Comparison of ENCODE assay signal across 8 cellular contexts in genomic region chr17:64968643-64969042, GRCh38. TPM values are rescaled to one million over a fixed set of nuclear protein-coding genes. Genes with fewer than 3 reads are reported as not detected.
A peak's percentile ranks its signal among the peaks of the same experiment; 100 is the strongest.
DNase-seq lines count a peak whose midpoint lies in the region; ATAC-seq and TF ChIP-seq lines count a peak whose summit lies in the region.
"Not testable (repeated sequence)": the region's sequence is repeated elsewhere in the genome, so short reads cannot be mapped to it uniquely, and the experiment has no call there.

No MANE protein-coding gene starts in this region.

- H4K20me1 ChIP-seq in SU-DHL-6 (ENCODE audit: low read depth, low read length) = not testable (repeated sequence)

- DNase-seq in CD4-positive, CD25-positive, alpha-beta regulatory T cell; natural killer cell: not testable (repeated sequence)
- DNase-seq in activated CD4-positive, alpha-beta memory T cell treated with anti-CD3 and anti-CD28 coated beads for 36 hours = peak; percentile 46
- peak; percentile 32 for DNase-seq in activated naive CD4-positive, alpha-beta T cell treated with Interleukin-2 at 50 U/mL for 16 hours
- DNase-seq in central memory CD4-positive, alpha-beta T cell = peak; percentile 36

- peak overlapping the region; percentile 67 for H3K9ac ChIP-seq in SU-DHL-6 (ENCODE audit: low read length)
- H3K9ac ChIP-seq in subcutaneous abdominal adipose tissue (ENCODE audit: low read length in 5 of 5) = not testable (repeated sequence)

- H3K4me3 Mint-ChIP-seq in CD4-positive, CD25-positive, alpha-beta regulatory T cell = peak overlapping the region; percentile 64 to 78 (median 72)
- H3K4me3 Mint-ChIP-seq in activated CD4-positive, alpha-beta memory T cell treated with anti-CD3 and anti-CD28 coated beads for 36 hours = not testable (repeated sequence)
- peak overlapping the region; percentile 90 for H3K4me3 Mint-ChIP-seq in natural killer cell

- H3K4me1 Mint-ChIP-seq in CD4-positive, CD25-positive, alpha-beta regulatory T cell = peaks cover 11 to 77% (median 56%) of the 10 kb centered on the region in 4 donors
- H3K4me1 Mint-ChIP-seq in activated CD4-positive, alpha-beta memory T cell treated with anti-CD3 and anti-CD28 coated beads for 36 hours (ENCODE audit: low read depth) = peaks cover 68% of the 10 kb centered on the region
- peaks cover 48 to 53% of the 10 kb centered on the region in 2 donors for H3K4me1 Mint-ChIP-seq in natural killer cell

- not testable (repeated sequence) for H3K9me2 ChIP-seq in SU-DHL-6 (replicated peaks; ENCODE audit: insufficient read depth, low read length)

- H3K9me3 Mint-ChIP-seq in CD4-positive, CD25-positive, alpha-beta regulatory T cell; activated CD4-positive, alpha-beta memory T cell treated with anti-CD3 and anti-CD28 coated beads for 36 hours; natural killer cell: not testable (repeated sequence)

- H3K9me3 ChIP-seq in CD4-positive, CD25-positive, alpha-beta regulatory T cell (ENCODE audit: control insufficient read depth in 2 of 2, low read length in 2 of 2); SU-DHL-6 (ENCODE audit: insufficient read depth, low read length); subcutaneous abdominal adipose tissue (ENCODE audit: control insufficient read depth in 5 of 5, low read length in 5 of 5): not testable (repeated sequence)

- H3K36me3 ChIP-seq in CD4-positive, CD25-positive, alpha-beta regulatory T cell (ENCODE audit: control insufficient read depth, insufficient read depth, low read length); SU-DHL-6 (ENCODE audit: low read length): not testable (repeated sequence)
- peaks cover 0 to 14% (median 8%) of the 10 kb centered on the region in 5 donors for H3K36me3 ChIP-seq in subcutaneous abdominal adipose tissue (ENCODE audit: control insufficient read depth in 5 of 5, insufficient read depth in 5 of 5, low read length in 5 of 5)

- intact Hi-C loops in activated CD4-positive, alpha-beta memory T cell treated with anti-CD3 and anti-CD28 coated beads for 36 hours (cut with micrococcal nuclease) = loop anchor here (2.0 kb wide), 1 partner anchor 16 kb away; no protein-coding TSS in a partner anchor
- intact Hi-C loops in natural killer cell (cut with micrococcal nuclease) = loop anchor here (1.0 to 5.0 kb wide), 4 partner anchors 18 to 134 kb away; no protein-coding TSS in a partner anchor

- peak overlapping the region; percentile 86 for H3K27ac ChIP-seq in CD4-positive, CD25-positive, alpha-beta regulatory T cell (ENCODE audit: insufficient read depth, low read length, poor library complexity, severe bottlenecking)
- H3K27ac ChIP-seq in SU-DHL-6 (ENCODE audit: low read depth, low read length) = peak overlapping the region; percentile 99
- H3K27ac ChIP-seq in subcutaneous abdominal adipose tissue (ENCODE audit: low read depth, low read length) = peak overlapping the region; percentile 62

- H3K4me1 ChIP-seq in CD4-positive, CD25-positive, alpha-beta regulatory T cell (ENCODE audit: control insufficient read depth, insufficient read depth, low read length, poor library complexity, severe bottlenecking) = peaks cover 64% of the 10 kb centered on the region
- H3K4me1 ChIP-seq in subcutaneous abdominal adipose tissue (ENCODE audit: control insufficient read depth in 5 of 5, insufficient read depth in 5 of 5, low read length in 5 of 5) = peaks cover 0 to 22% (median 19%) of the 10 kb centered on the region in 5 donors

- POLR2A ChIA-PET in activated CD4-positive, alpha-beta memory T cell treated with anti-CD3 and anti-CD28 coated beads for 36 hours (lab: Charles Lee) = interaction anchor here (0.9 kb wide), 1 partner anchor 131 kb away, joined by 3 read pairs; no protein-coding TSS in a partner anchor

- H3K27me3 ChIP-seq in CD4-positive, CD25-positive, alpha-beta regulatory T cell (ENCODE audit: control insufficient read depth, insufficient read depth, low read length); SU-DHL-6 (ENCODE audit: low read length); subcutaneous abdominal adipose tissue (ENCODE audit: control insufficient read depth in 5 of 5, insufficient read depth in 4 of 5, low read length in 5 of 5): not testable (repeated sequence)

- not testable (repeated sequence) for TF ChIP-seq CTCF in SU-DHL-6 (IDR thresholded peaks at IDR 0.05; ENCODE audit: insufficient read depth, low read length, poor library complexity, severe bottlenecking); natural killer cell (IDR thresholded peaks at IDR 0.05)

- H3K36me3 Mint-ChIP-seq in CD4-positive, CD25-positive, alpha-beta regulatory T cell; activated CD4-positive, alpha-beta memory T cell treated with anti-CD3 and anti-CD28 coated beads for 36 hours; natural killer cell: not testable (repeated sequence)

- H3K4me3 ChIP-seq in CD4-positive, CD25-positive, alpha-beta regulatory T cell (ENCODE audit: low read depth, low read length) = peak overlapping the region; percentile 56
- not testable (repeated sequence) for H3K4me3 ChIP-seq in SU-DHL-6 (ENCODE audit: insufficient read depth, low read length, poor library complexity, severe bottlenecking); subcutaneous abdominal adipose tissue (ENCODE audit: low read depth in 1 of 5, low read length in 5 of 5)

- H3K79me2 ChIP-seq in SU-DHL-6 (ENCODE audit: insufficient read depth, low read length) = peaks cover 16% of the 10 kb centered on the region

- peak overlapping the region; percentile 86 to 96 (median 94) for H3K27ac Mint-ChIP-seq in CD4-positive, CD25-positive, alpha-beta regulatory T cell
- peak overlapping the region; percentile 78 for H3K27ac Mint-ChIP-seq in activated CD4-positive, alpha-beta memory T cell treated with anti-CD3 and anti-CD28 coated beads for 36 hours
- H3K27ac Mint-ChIP-seq in natural killer cell = peak overlapping the region; percentile 97 to 99

- ATAC-seq in CD4-positive, CD25-positive, alpha-beta regulatory T cell (ENCODE audit: low read depth in 2 of 2) = not testable (repeated sequence)
- ATAC-seq in GM18907 (IDR thresholded peaks at IDR 0.05; ENCODE audit: unreplicated experiment) = peak; percentile 30
- ATAC-seq in natural killer cell = peak in 2 of 3 donors; percentile 8 to 29

- CTCF ChIA-PET in activated CD4-positive, alpha-beta memory T cell treated with anti-CD3 and anti-CD28 coated beads for 36 hours (lab: Charles Lee) = interaction anchor here (1.1 kb wide), 1 partner anchor 9 kb away, joined by 3 read pairs; no protein-coding TSS in a partner anchor

- not testable (repeated sequence) for H2AFZ ChIP-seq in SU-DHL-6 (ENCODE audit: low read depth, low read length, severe bottlenecking)

- H3K4me2 ChIP-seq in SU-DHL-6 (ENCODE audit: low read depth, low read length, poor library complexity, severe bottlenecking) = peak overlapping the region; percentile 89

- H3F3A ChIP-seq in SU-DHL-6 (ENCODE audit: insufficient read depth) = peaks cover 92% of the 10 kb centered on the region

- not testable (repeated sequence) for H3K27me3 Mint-ChIP-seq in CD4-positive, CD25-positive, alpha-beta regulatory T cell; activated CD4-positive, alpha-beta memory T cell treated with anti-CD3 and anti-CD28 coated beads for 36 hours; natural killer cell (ENCODE audit: low read depth in 2 of 2)

RNA-seq across cellular contexts. Expression of gene LRRC37A3, which starts 49.4 kb away (rescaled TPM):
- total RNA-seq in CD4-positive, CD25-positive, alpha-beta regulatory T cell = 82.8 TPM
- polyA plus RNA-seq in CD4-positive, CD25-positive, alpha-beta regulatory T cell = 1 to 10 TPM in 3 of 4 donors, under 1 TPM in 1; 0.66 to 1.5 (median 1.2) TPM
- 1 to 10 TPM; 6.9 to 8.5 TPM for total RNA-seq in activated CD4-positive, alpha-beta memory T cell treated with anti-CD3 and anti-CD28 coated beads for 36 hours
- total RNA-seq in natural killer cell = 10 to 100 TPM in 2 of 3 donors, 1 to 10 TPM in 1; 7.8 to 22.7 (median 10.5) TPM
